Comparison of ENCODE assay signal across 17 cellular contexts in the genomic region with DNA sequence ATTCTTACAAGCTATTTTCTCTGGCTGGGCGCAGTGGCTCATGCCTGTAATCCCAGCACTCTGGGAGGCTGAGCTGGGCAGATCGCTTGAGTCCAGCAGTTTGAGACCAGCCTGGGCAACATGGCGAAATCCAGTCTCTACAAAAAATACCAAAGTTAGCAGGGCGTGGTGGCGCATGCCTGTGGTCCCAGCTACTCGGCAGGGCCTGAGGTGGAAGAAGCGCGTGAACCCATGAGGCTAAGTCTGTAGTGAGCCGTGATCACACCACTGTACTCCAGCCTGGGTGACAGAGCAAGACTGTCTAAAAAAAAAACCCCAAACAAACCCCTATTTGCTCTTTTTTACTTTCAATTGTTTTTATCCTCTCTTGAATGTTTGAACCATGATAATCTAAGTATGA. TPM values are rescaled to one million over a fixed set of nuclear protein-coding genes. Genes with fewer than 3 reads are reported as not detected.
DNase-seq lines count a peak whose midpoint lies in the region; ATAC-seq and TF ChIP-seq lines count a peak whose summit lies in the region.
"Had no signal": no experiment of that assay in that cellular context is flagged by ENCODE, and none has a peak within 500 bp of the region (broad histone marks: within the 10 kb centered on the region; RNA-seq: fewer than 3 reads in every experiment).

No MANE protein-coding gene starts in this region.

- ATAC-seq in GM21390 (IDR thresholded peaks at IDR 0.05; ENCODE audit: unreplicated experiment) (no peak), HG03095 (IDR thresholded peaks at IDR 0.05; ENCODE audit: unreplicated experiment) (no peak), HG03354 (IDR thresholded peaks at IDR 0.05; ENCODE audit: poor library complexity, severe bottlenecking, unreplicated experiment) (no peak)

- TF ChIP-seq CTCF in PC-9 (conservative IDR thresholded peaks at IDR 0.05): no peak
- TF ChIP-seq CTCF in endothelial cell (IDR thresholded peaks at IDR 0.05; ENCODE audit: unreplicated experiment): no peak
- no peak for TF ChIP-seq CTCF in neural crest cell (conservative IDR thresholded peaks at IDR 0.05)

- DNase-seq in EH (ENCODE audit: low read depth) (peak; percentile 18), PC-9 (no peak), endothelial cell (ENCODE audit: low spot score) (no peak), neural crest cell (ENCODE audit: low read depth, low spot score) (no peak), ecto neural progenitor cell (ENCODE audit: low spot score) (no peak)
- DNase-seq: DMS153, Karpas-422, MV-4-11, NCI-H1417 treated with DMSO at 0.1 percent for 48 hours, NCI-H2029 treated with DMSO at 0.1 percent for 48 hours, NCI-H510A treated with DMSO at 0.1 percent for 48 hours, Peyer's patch, SIG-M5 had no signal

- H3K4me2 ChIP-seq in PC-9: no peak overlapping the region

- peaks cover 6% of the 10 kb centered on the region; the same call in 1 of the 2 replicates for H4K20me1 ChIP-seq in PC-9 (ENCODE audit: insufficient read depth)

- peaks cover 17% of the 10 kb centered on the region for H3K36me3 Mint-ChIP-seq in endothelial cell (ENCODE audit: low read depth, unreplicated experiment)
- peaks cover 27% of the 10 kb centered on the region for H3K36me3 Mint-ChIP-seq in neural crest cell (ENCODE audit: low read depth)

- H3F3A ChIP-seq in PC-9 (ENCODE audit: insufficient read depth, low read depth): peaks cover 61% of the 10 kb centered on the region

- H3K27me3 Mint-ChIP-seq in endothelial cell (ENCODE audit: unreplicated experiment) (peaks cover 3% of the 10 kb centered on the region), neural crest cell (ENCODE audit: low read depth) (no peaks in the 10 kb centered on the region)

- H3K4me3 ChIP-seq in PC-9: no peak overlapping the region
- H3K4me3 ChIP-seq: Peyer's patch had no signal

- intact Hi-C loops in PC-9 (cut with micrococcal nuclease; ENCODE audit: unreplicated experiment): loop anchor here (5.0 to 10.0 kb wide), 3 partner anchors 35 to 947 kb away; partner anchors contain the start of genes NAPG and PPP4R1

- H3K79me2 ChIP-seq in PC-9 (ENCODE audit: low read depth): peaks cover 35% of the 10 kb centered on the region

- H2AFZ ChIP-seq in PC-9: no peak overlapping the region

- POLR2A ChIA-PET in PC-9 (lab: Charles Lee; ENCODE audit: unreplicated experiment): interaction anchor here (0.6 kb wide), 4 partner anchors 8 to 35 kb away, joined by 3 to 17 read pairs (median 5); no protein-coding TSS in a partner anchor

- CTCF ChIA-PET in PC-9 (lab: Charles Lee): interaction anchor here (0.7 kb wide), 1 partner anchor 100 kb away, joined by 3 read pairs; no protein-coding TSS in a partner anchor

- no TSS peak for BruUV-seq in PC-9 (replicated peaks; lab: Mats Ljungman, UMichigan)

- no peaks in the 10 kb centered on the region for H3K9me3 Mint-ChIP-seq in endothelial cell (ENCODE audit: unreplicated experiment)
- H3K9me3 Mint-ChIP-seq in neural crest cell: peaks cover 4% of the 10 kb centered on the region

- peak overlapping the region; percentile 52 for H3K27ac Mint-ChIP-seq in endothelial cell (ENCODE audit: unreplicated experiment)
- peak overlapping the region; percentile 40 for H3K27ac Mint-ChIP-seq in neural crest cell (ENCODE audit: unreplicated experiment)

- peak overlapping the region; percentile 23 for H3K27ac ChIP-seq in PC-9
- H3K27ac ChIP-seq: C4-2B, Peyer's patch had no signal

- H3K4me3 Mint-ChIP-seq in endothelial cell (ENCODE audit: unreplicated experiment): no peak overlapping the region
- H3K4me3 Mint-ChIP-seq in neural crest cell: no peak overlapping the region

- H3K4me1 ChIP-seq in PC-9 (replicated peaks; ENCODE audit: insufficient read depth): peaks cover 6% of the 10 kb centered on the region

- no peaks in the 10 kb centered on the region; the same call in 1 of the 2 replicates for H3K9me2 ChIP-seq in PC-9 (ENCODE audit: insufficient read depth)

- no peaks in the 10 kb centered on the region for H3K9me3 ChIP-seq in PC-9 (ENCODE audit: insufficient read depth, low read depth)
- H3K9me3 ChIP-seq: Peyer's patch had no signal

- H3K27me3 ChIP-seq in PC-9 (ENCODE audit: insufficient read depth, low read depth): no peaks in the 10 kb centered on the region
- H3K27me3 ChIP-seq: Peyer's patch had no signal

- H3K4me1 Mint-ChIP-seq in endothelial cell (ENCODE audit: unreplicated experiment) (peaks cover 8% of the 10 kb centered on the region), neural crest cell (peaks cover 7% of the 10 kb centered on the region)

- H3K36me3 ChIP-seq in PC-9 (ENCODE audit: low read depth): peaks cover 58% of the 10 kb centered on the region

RNA-seq across cellular contexts. Expression of gene PPP4R1, which starts 37.0 kb away (rescaled TPM):
- total RNA-seq in PC-9 (2021) (157 and 167 TPM in 2 replicates), endothelial cell (ENCODE audit: unreplicated experiment) (173 TPM), neural crest cell (136 and 138 TPM in 2 replicates)
